Comparison of ENCODE assay signal across 12 cellular contexts in genomic region chr12:47214001-47214619, GRCh38.
DNase-seq lines count a peak whose midpoint lies in the region; ATAC-seq and TF ChIP-seq lines count a peak whose summit lies in the region.
"Had no signal": no experiment of that assay in that cellular context is flagged by ENCODE, and none has a peak within 500 bp of the region (broad histone marks: within the 10 kb centered on the region; RNA-seq: fewer than 3 reads in every experiment).

No MANE protein-coding gene starts in this region.

- H3K36me3 Mint-ChIP-seq in activated naive CD4-positive, alpha-beta T cell treated with anti-CD3 and anti-CD28 coated beads, Interleukin-2, amount 50 U/mL, for 24 hours: peaks cover 54% of the 10 kb centered on the region
- H3K36me3 Mint-ChIP-seq in T-helper 17 cell (ENCODE audit: low read depth): peaks cover 15% of the 10 kb centered on the region
- peaks cover 75% of the 10 kb centered on the region for H3K36me3 Mint-ChIP-seq in effector memory CD8-positive, alpha-beta T cell (ENCODE audit: insufficient read depth)

- no peak for TF ChIP-seq CTCF in upper lobe of right lung (IDR thresholded peaks at IDR 0.05)

- DNase-seq in activated naive CD4-positive, alpha-beta T cell treated with anti-CD3 and anti-CD28 coated beads, Interleukin-2, amount 50 U/mL, for 16 hours: no peak
- DNase-seq in T-helper 17 cell: no peak
- no peak for DNase-seq in effector memory CD8-positive, alpha-beta T cell
- no peak for DNase-seq in upper lobe of right lung
- no peak for DNase-seq in retina
- no peak for DNase-seq in epidermal melanocyte (ENCODE audit: insufficient read length, low spot score)
- DNase-seq in NCI-H1417 (lab: John Stamatoyannopoulos, UW): no peak
- DNase-seq: DMS153, kidney glomerular epithelial cell, NCI-H1436, SHP77 had no signal

- H3K27ac Mint-ChIP-seq in activated naive CD4-positive, alpha-beta T cell treated with anti-CD3 and anti-CD28 coated beads, Interleukin-2, amount 50 U/mL, for 24 hours: peak overlapping the region; percentile 99
- H3K27ac Mint-ChIP-seq in T-helper 17 cell: peak overlapping the region; percentile 100
- peak overlapping the region; percentile 90 to 96 for H3K27ac Mint-ChIP-seq in effector memory CD8-positive, alpha-beta T cell

- no peaks in the 10 kb centered on the region for H3K4me1 ChIP-seq in upper lobe of right lung

- H3K36me3 ChIP-seq in upper lobe of right lung: no peaks in the 10 kb centered on the region

- H3K27ac ChIP-seq in upper lobe of right lung: no peak overlapping the region

- ATAC-seq in T-helper 17 cell: no peak
- ATAC-seq in effector memory CD8-positive, alpha-beta T cell (replicated peaks): no peak
- ATAC-seq in upper lobe of right lung: no peak

- H3K27me3 Mint-ChIP-seq in activated naive CD4-positive, alpha-beta T cell treated with anti-CD3 and anti-CD28 coated beads, Interleukin-2, amount 50 U/mL, for 24 hours: no peaks in the 10 kb centered on the region
- H3K27me3 Mint-ChIP-seq in T-helper 17 cell: no peaks in the 10 kb centered on the region
- H3K27me3 Mint-ChIP-seq in effector memory CD8-positive, alpha-beta T cell: no peaks in the 10 kb centered on the region

- H3K4me1 Mint-ChIP-seq in activated naive CD4-positive, alpha-beta T cell treated with anti-CD3 and anti-CD28 coated beads, Interleukin-2, amount 50 U/mL, for 24 hours: peaks cover 26% of the 10 kb centered on the region
- peaks cover 32% of the 10 kb centered on the region for H3K4me1 Mint-ChIP-seq in T-helper 17 cell
- peaks cover 40 to 46% of the 10 kb centered on the region in 2 donors for H3K4me1 Mint-ChIP-seq in effector memory CD8-positive, alpha-beta T cell (ENCODE audit: low read depth in 2 of 2)

- intact Hi-C loops in upper lobe of right lung (cut with DNase I): no loop called here

- peak overlapping the region; percentile 41 for H3K4me3 ChIP-seq in upper lobe of right lung

- H3K9me3 Mint-ChIP-seq in activated naive CD4-positive, alpha-beta T cell treated with anti-CD3 and anti-CD28 coated beads, Interleukin-2, amount 50 U/mL, for 24 hours: no peaks in the 10 kb centered on the region
- no peaks in the 10 kb centered on the region for H3K9me3 Mint-ChIP-seq in effector memory CD8-positive, alpha-beta T cell

- H3K27me3 ChIP-seq in upper lobe of right lung: no peaks in the 10 kb centered on the region

- peak overlapping the region; percentile 97 for H3K4me3 Mint-ChIP-seq in activated naive CD4-positive, alpha-beta T cell treated with anti-CD3 and anti-CD28 coated beads, Interleukin-2, amount 50 U/mL, for 24 hours
- peak overlapping the region; percentile 97 for H3K4me3 Mint-ChIP-seq in T-helper 17 cell
- peak overlapping the region; percentile 88 to 99 for H3K4me3 Mint-ChIP-seq in effector memory CD8-positive, alpha-beta T cell

- no peaks in the 10 kb centered on the region for H3K9me3 ChIP-seq in T-helper 17 cell (ENCODE audit: control insufficient read depth, low read length, poor library complexity, severe bottlenecking)
- H3K9me3 ChIP-seq in upper lobe of right lung: no peaks in the 10 kb centered on the region
